Comparison of ENCODE assay signal across 9 cellular contexts in the genomic region with DNA sequence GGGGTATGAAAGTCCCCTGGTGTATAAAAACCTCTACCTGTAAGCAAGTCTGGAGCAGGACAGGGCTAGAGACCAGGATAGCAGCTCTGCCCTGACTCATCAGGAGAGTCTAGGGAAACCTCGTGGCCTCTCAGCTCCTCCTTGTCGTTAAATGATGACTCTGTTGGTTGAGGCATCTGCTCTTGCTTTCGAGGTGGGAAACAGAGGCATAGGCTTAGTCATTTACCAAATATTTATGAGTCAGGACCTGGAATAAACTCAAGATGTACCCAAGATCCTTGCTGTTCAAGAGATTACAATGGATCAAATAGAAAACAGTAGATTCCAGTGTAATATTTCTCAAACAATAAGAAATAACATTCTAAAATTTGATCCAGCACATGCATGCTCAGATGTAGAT. TPM values are rescaled to one million over a fixed set of nuclear protein-coding genes. Genes with fewer than 3 reads are reported as not detected.
DNase-seq lines count a peak whose midpoint lies in the region; ATAC-seq and TF ChIP-seq lines count a peak whose summit lies in the region.
"Had no signal": no experiment of that assay in that cellular context is flagged by ENCODE, and none has a peak within 500 bp of the region (broad histone marks: within the 10 kb centered on the region; RNA-seq: fewer than 3 reads in every experiment).

No MANE protein-coding gene starts in this region.

- H3K27ac ChIP-seq in transverse colon: peak overlapping the region; percentile 76 to 84 (median 80)
- no peak overlapping the region for H3K27ac ChIP-seq in ovary

- DNase-seq in activated T-cell treated with anti-CD3 and anti-CD28 coated beads, Interleukin-2, amount 50 U/mL, for 24 hours: no peak
- no peak for DNase-seq in activated T-cell treated with anti-CD3 and anti-CD28 coated beads for 4 hours
- DNase-seq in activated T-helper 2 cell treated with anti-CD3 and anti-CD28 coated beads, Interferon-gamma antibody, Interleukin-2, Interleukin-4, amounts not matched to agents 10 μg/mL and 5 μg/mL and 100 μg/mL, durations not matched to agents 14 hours and 24 hours and 36 hours (ENCODE audit: low spot score): no peak
- peak; percentile 95 for DNase-seq in islet precursor cell
- no peak for DNase-seq in transverse colon
- DNase-seq in ovary: no peak
- DNase-seq in stimulated activated CD4-positive, alpha-beta T cell treated with anti-CD3 and anti-CD28 coated beads, Interleukin-4, amount 100 ng/mL, for 24 hours: no peak
- DNase-seq: activated CD4-positive, alpha-beta T cell treated with anti-CD3 and anti-CD28 coated beads for 4 hours had no signal

- no peaks in the 10 kb centered on the region for H3K36me3 ChIP-seq in transverse colon
- H3K36me3 ChIP-seq in ovary: no peaks in the 10 kb centered on the region

- H3K4me1 ChIP-seq in transverse colon: peaks cover 29 to 71% (median 49%) of the 10 kb centered on the region in 4 donors
- H3K4me1 ChIP-seq in ovary (ENCODE audit: insufficient read depth): peaks cover 10% of the 10 kb centered on the region

- intact Hi-C loops in activated T-helper 2 cell treated with anti-CD3 and anti-CD28 coated beads, Interferon-gamma antibody, Interleukin-2, Interleukin-4, amounts not matched to agents 10 μg/mL and 5 μg/mL and 100 μg/mL, durations not matched to agents 14 hours and 24 hours and 36 hours (cut with micrococcal nuclease): no loop called here
- intact Hi-C loops in transverse colon (cut with DNase I; ENCODE audit: low total_unique reads) (no loop called here), ovary (cut with DNase I) (loop anchor here in 1 of 4 donors (10.0 kb wide), 1 partner anchor 50 kb away; a partner anchor contains a TSS)

- H3K4me3 ChIP-seq in transverse colon (no peak overlapping the region), ovary (no peak overlapping the region)

- in situ Hi-C loops in transverse colon (cut with MboI; ENCODE audit: low pct_ligation_motif_present in 1 of 4, low pct_unique_long_range_greater_than_20kb in 1 of 4, low sequenced_read_pairs in 3 of 4): no loop called here

- H3K27me3 ChIP-seq in transverse colon (no peaks in the 10 kb centered on the region), ovary (no peaks in the 10 kb centered on the region)

- no peaks in the 10 kb centered on the region for H3K27me3 Mint-ChIP-seq in activated T-cell treated with anti-CD3 and anti-CD28 coated beads, Interleukin-2, amount 50 U/mL, for 24 hours
- H3K27me3 Mint-ChIP-seq in activated T-helper 2 cell treated with anti-CD3 and anti-CD28 coated beads, Interferon-gamma antibody, Interleukin-2, Interleukin-4, amounts not matched to agents 10 μg/mL and 5 μg/mL and 100 μg/mL, durations not matched to agents 14 hours and 24 hours and 36 hours (ENCODE audit: low read depth): no peaks in the 10 kb centered on the region

- TF ChIP-seq EP300 in transverse colon (IDR thresholded peaks at IDR 0.05; ENCODE audit: low read depth): no peak
- no peak for TF ChIP-seq EP300 in ovary (IDR thresholded peaks at IDR 0.05)

- TF ChIP-seq POLR2A in transverse colon (IDR thresholded peaks at IDR 0.05): no peak
- no peak for TF ChIP-seq POLR2A in ovary (IDR thresholded peaks at IDR 0.05)

- H3K9me3 ChIP-seq in transverse colon (no peaks in the 10 kb centered on the region), ovary (peaks cover 0 to 4% of the 10 kb centered on the region in 2 donors)

- no peak for ATAC-seq in GM21825 (IDR thresholded peaks at IDR 0.05; ENCODE audit: unreplicated experiment)

- TF ChIP-seq CTCF in transverse colon (IDR thresholded peaks at IDR 0.05) (no peak), ovary (IDR thresholded peaks at IDR 0.05) (no peak)

- WGBS in transverse colon (ENCODE audit: low coverage in 1 of 2), 2 donors: 0 to 28% methylated on average over 1 to 3 of the region's 3 CpGs
- WGBS in ovary, 3 donors: 9 to 14% (median 14%) methylated on average over 3 of the region's 3 CpGs

- H3K4me1 Mint-ChIP-seq in activated T-cell treated with anti-CD3 and anti-CD28 coated beads, Interleukin-2, amount 50 U/mL, for 24 hours (ENCODE audit: low read depth): peaks cover 61% of the 10 kb centered on the region
- H3K4me1 Mint-ChIP-seq in activated T-helper 2 cell treated with anti-CD3 and anti-CD28 coated beads, Interferon-gamma antibody, Interleukin-2, Interleukin-4, amounts not matched to agents 10 μg/mL and 5 μg/mL and 100 μg/mL, durations not matched to agents 14 hours and 24 hours and 36 hours (ENCODE audit: low read depth): peaks cover 49% of the 10 kb centered on the region

- H3K27ac Mint-ChIP-seq in activated T-cell treated with anti-CD3 and anti-CD28 coated beads, Interleukin-2, amount 50 U/mL, for 24 hours: peak overlapping the region; percentile 13
- H3K27ac Mint-ChIP-seq in activated T-helper 2 cell treated with anti-CD3 and anti-CD28 coated beads, Interferon-gamma antibody, Interleukin-2, Interleukin-4, amounts not matched to agents 10 μg/mL and 5 μg/mL and 100 μg/mL, durations not matched to agents 14 hours and 24 hours and 36 hours: peak overlapping the region; percentile 14

- H3K4me3 Mint-ChIP-seq in activated T-cell treated with anti-CD3 and anti-CD28 coated beads, Interleukin-2, amount 50 U/mL, for 24 hours: no peak overlapping the region
- H3K4me3 Mint-ChIP-seq in activated T-helper 2 cell treated with anti-CD3 and anti-CD28 coated beads, Interferon-gamma antibody, Interleukin-2, Interleukin-4, amounts not matched to agents 10 μg/mL and 5 μg/mL and 100 μg/mL, durations not matched to agents 14 hours and 24 hours and 36 hours (ENCODE audit: low read depth): no peak overlapping the region

- H3K36me3 Mint-ChIP-seq in activated T-cell treated with anti-CD3 and anti-CD28 coated beads, Interleukin-2, amount 50 U/mL, for 24 hours (ENCODE audit: low read depth): peaks cover 72% of the 10 kb centered on the region
- peaks cover 46% of the 10 kb centered on the region for H3K36me3 Mint-ChIP-seq in activated T-helper 2 cell treated with anti-CD3 and anti-CD28 coated beads, Interferon-gamma antibody, Interleukin-2, Interleukin-4, amounts not matched to agents 10 μg/mL and 5 μg/mL and 100 μg/mL, durations not matched to agents 14 hours and 24 hours and 36 hours (ENCODE audit: low read depth)

- H3K9me3 Mint-ChIP-seq in activated T-cell treated with anti-CD3 and anti-CD28 coated beads, Interleukin-2, amount 50 U/mL, for 24 hours: no peaks in the 10 kb centered on the region
- no peaks in the 10 kb centered on the region for H3K9me3 Mint-ChIP-seq in activated T-helper 2 cell treated with anti-CD3 and anti-CD28 coated beads, Interferon-gamma antibody, Interleukin-2, Interleukin-4, amounts not matched to agents 10 μg/mL and 5 μg/mL and 100 μg/mL, durations not matched to agents 14 hours and 24 hours and 36 hours

RNA-seq across cellular contexts. Expression of a gene that starts 5.5 kb away (rescaled TPM):
- 12.8 and 14.2 TPM in 2 replicates for total RNA-seq in activated T-helper 2 cell treated with anti-CD3 and anti-CD28 coated beads, Interferon-gamma antibody, Interleukin-2, Interleukin-4, amounts not matched to agents 10 μg/mL and 5 μg/mL and 100 μg/mL, durations not matched to agents 14 hours and 24 hours and 36 hours
- 10 to 100 TPM in 3 of 4 donors, 1 to 10 TPM in 1; 8.8 to 31.4 (median 21.3) TPM for total RNA-seq in transverse colon
- total RNA-seq in ovary: 10 to 100 TPM; 27.1 to 66.0 (median 52.1) TPM
- 10 to 100 TPM; 73.7 to 89.2 TPM for polyA plus RNA-seq in ovary

RNA-seq across cellular contexts. Expression of a gene that starts 33.4 kb away (rescaled TPM):
- total RNA-seq in activated T-helper 2 cell treated with anti-CD3 and anti-CD28 coated beads, Interferon-gamma antibody, Interleukin-2, Interleukin-4, amounts not matched to agents 10 μg/mL and 5 μg/mL and 100 μg/mL, durations not matched to agents 14 hours and 24 hours and 36 hours: not detected in 2 replicates
- not detected for total RNA-seq in transverse colon
- total RNA-seq in ovary: not detected
- polyA plus RNA-seq in ovary: not detected

RNA-seq across cellular contexts. Expression of a gene that starts 50.9 kb away (rescaled TPM):
- total RNA-seq in activated T-helper 2 cell treated with anti-CD3 and anti-CD28 coated beads, Interferon-gamma antibody, Interleukin-2, Interleukin-4, amounts not matched to agents 10 μg/mL and 5 μg/mL and 100 μg/mL, durations not matched to agents 14 hours and 24 hours and 36 hours: 3.5 and 6.4 TPM in 2 replicates
- total RNA-seq in transverse colon: 100 to 1,000 TPM in 3 of 4 donors, 10 to 100 TPM in 1; 87.0 to 155 (median 130) TPM
- 10 to 100 TPM; 23.1 to 72.7 (median 45.5) TPM for total RNA-seq in ovary
- polyA plus RNA-seq in ovary: 10 to 100 TPM; 17.0 to 27.0 TPM

Comparison
In these comparisons a context has a peak if more than half of its experiments do, and no peak if none do; other contexts are left out.
1. H3K27ac ChIP-seq: peak in transverse colon (4 of 4); none in ovary (0 of 2).